ENCODE assay signal across 1 cellular context in the genomic region with DNA sequence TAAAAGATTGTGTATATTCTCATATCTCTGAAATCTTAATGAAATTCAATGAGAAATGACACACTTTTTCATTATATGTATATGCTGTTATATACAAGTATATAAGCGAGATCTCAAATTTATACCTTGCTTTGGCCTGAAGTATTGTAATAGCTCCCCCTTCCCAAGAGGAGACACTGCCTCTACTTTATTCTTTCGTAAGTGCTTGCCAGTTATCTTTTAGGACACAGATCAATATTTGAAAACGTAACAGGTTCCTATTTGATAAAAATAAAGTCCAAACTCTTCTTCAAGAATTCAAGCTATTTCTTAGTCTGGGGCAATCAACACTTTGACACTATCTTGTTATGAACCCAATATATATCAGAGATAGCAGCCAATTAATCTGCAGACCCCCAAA.
TF ChIP-seq lines count a peak whose summit lies in the region.

No MANE protein-coding gene starts in this region.

TF ChIP-seq in liver, 16 proteins besides CTCF, POLR2A, EP300 and RAD21:
- TF ChIP-seq, protein P1, sequence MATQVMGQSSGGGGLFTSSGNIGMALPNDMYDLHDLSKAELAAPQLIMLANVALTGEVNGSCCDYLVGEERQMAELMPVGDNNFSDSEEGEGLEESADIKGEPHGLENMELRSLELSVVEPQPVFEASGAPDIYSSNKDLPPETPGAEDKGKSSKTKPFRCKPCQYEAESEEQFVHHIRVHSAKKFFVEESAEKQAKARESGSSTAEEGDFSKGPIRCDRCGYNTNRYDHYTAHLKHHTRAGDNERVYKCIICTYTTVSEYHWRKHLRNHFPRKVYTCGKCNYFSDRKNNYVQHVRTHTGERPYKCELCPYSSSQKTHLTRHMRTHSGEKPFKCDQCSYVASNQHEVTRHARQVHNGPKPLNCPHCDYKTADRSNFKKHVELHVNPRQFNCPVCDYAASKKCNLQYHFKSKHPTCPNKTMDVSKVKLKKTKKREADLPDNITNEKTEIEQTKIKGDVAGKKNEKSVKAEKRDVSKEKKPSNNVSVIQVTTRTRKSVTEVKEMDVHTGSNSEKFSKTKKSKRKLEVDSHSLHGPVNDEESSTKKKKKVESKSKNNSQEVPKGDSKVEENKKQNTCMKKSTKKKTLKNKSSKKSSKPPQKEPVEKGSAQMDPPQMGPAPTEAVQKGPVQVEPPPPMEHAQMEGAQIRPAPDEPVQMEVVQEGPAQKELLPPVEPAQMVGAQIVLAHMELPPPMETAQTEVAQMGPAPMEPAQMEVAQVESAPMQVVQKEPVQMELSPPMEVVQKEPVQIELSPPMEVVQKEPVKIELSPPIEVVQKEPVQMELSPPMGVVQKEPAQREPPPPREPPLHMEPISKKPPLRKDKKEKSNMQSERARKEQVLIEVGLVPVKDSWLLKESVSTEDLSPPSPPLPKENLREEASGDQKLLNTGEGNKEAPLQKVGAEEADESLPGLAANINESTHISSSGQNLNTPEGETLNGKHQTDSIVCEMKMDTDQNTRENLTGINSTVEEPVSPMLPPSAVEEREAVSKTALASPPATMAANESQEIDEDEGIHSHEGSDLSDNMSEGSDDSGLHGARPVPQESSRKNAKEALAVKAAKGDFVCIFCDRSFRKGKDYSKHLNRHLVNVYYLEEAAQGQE (IDR thresholded peaks at IDR 0.05), result peak; percentile 9
- no peak for TF ChIP-seq SP1 (IDR thresholded peaks at IDR 0.05)
